Comparison of ENCODE assay signal across 32 cellular contexts in the genomic region with DNA sequence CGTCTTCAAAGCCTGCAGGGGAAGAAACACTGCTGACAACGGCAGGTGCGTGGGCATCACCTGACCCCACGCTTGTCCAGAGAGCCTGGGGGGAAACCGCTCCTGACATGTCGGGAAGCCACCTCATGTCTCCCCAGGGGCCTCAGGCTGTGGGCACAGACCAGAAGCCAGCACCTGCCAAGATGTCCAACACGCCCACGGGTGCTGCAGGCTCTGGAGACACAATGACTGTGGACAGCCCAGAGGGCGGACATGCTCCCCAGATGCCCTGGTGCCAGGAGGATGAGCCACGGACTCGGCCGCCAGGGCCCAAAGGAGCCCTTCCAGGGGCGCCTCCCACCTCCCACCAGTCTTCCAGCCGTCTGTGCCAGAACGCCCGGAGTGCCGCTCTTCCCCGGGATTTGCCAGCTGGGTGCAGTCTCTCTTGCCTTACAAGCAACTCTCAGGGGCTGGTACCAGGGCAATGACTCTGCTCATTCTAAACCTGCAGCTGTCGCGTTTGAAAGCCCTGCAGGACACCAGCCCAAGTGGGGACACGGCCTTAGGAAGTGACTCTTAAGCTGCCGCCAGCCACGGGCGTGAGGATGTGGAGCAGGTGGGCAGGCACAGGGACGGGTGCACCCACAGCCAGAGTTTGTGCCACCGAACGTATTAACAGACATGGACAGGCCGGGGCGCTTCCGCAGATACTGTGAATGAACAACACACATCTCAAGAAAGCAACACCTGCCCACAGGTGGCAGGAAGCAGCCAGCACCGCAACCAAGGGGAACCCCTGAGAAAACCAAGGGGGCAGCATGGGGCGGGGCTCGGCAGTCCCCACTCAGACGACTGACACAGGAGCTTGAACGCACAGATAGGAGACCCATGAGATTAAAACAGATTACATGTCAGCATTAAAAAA. TPM values are rescaled to one million over a fixed set of nuclear protein-coding genes. Genes with fewer than 3 reads are reported as not detected.
"Had no signal": no experiment of that assay in that cellular context is flagged by ENCODE, and none has a peak within 500 bp of the region (broad histone marks: within the 10 kb centered on the region; RNA-seq: fewer than 3 reads in every experiment).

No MANE protein-coding gene starts in this region.

- H3K27me3 ChIP-seq: ovary, suprapubic skin, tibial artery, upper lobe of right lung had no signal

- H3K4me3 Mint-ChIP-seq: activated CD8-positive, alpha-beta T cell treated with anti-CD3 and anti-CD28 coated beads for 36 hours; activated T-cell treated with anti-CD3 and anti-CD28 coated beads, Interleukin-2, amount 50 U/mL, for 72 hours; central memory CD8-positive, alpha-beta T cell; nephron progenitor cell; WTC11 had no signal

- FAIRE-seq: bronchial epithelial cell, islet of Langerhans had no signal

- H3K27ac ChIP-seq: esophagus squamous epithelium, left ventricle myocardium inferior, ovary, suprapubic skin, tibial artery, upper lobe of right lung had no signal

- H3K4me2 ChIP-seq: smooth muscle cell had no signal

- ATAC-seq: activated CD8-positive, alpha-beta T cell treated with anti-CD3 and anti-CD28 coated beads for 36 hours; activated naive CD4-positive, alpha-beta T cell treated with anti-CD3 and anti-CD28 coated beads, Interleukin-2, amount 50 U/mL, for 72 hours; activated T-cell treated with anti-CD3 and anti-CD28 coated beads, Interleukin-2, amount 50 U/mL, for 72 hours; sciatic nerve; upper lobe of right lung; WTC11 had no signal

- H3K27ac Mint-ChIP-seq: activated CD8-positive, alpha-beta T cell treated with anti-CD3 and anti-CD28 coated beads for 36 hours; activated naive CD4-positive, alpha-beta T cell treated with anti-CD3 and anti-CD28 coated beads, Interleukin-2, amount 50 U/mL, for 72 hours; activated T-cell treated with anti-CD3 and anti-CD28 coated beads, Interleukin-2, amount 50 U/mL, for 72 hours; nephron progenitor cell; progenitor cell of endocrine pancreas; WTC11 had no signal

- H3K9me3 Mint-ChIP-seq: activated CD8-positive, alpha-beta T cell treated with anti-CD3 and anti-CD28 coated beads for 36 hours; activated naive CD4-positive, alpha-beta T cell treated with anti-CD3 and anti-CD28 coated beads, Interleukin-2, amount 50 U/mL, for 72 hours; central memory CD8-positive, alpha-beta T cell; naive B cell had no signal

- H3K4me1 ChIP-seq: esophagus squamous epithelium, left ventricle myocardium inferior, suprapubic skin, tibial artery, upper lobe of right lung had no signal

- H3K4me1 Mint-ChIP-seq: WTC11 had no signal

- H3K9me3 ChIP-seq: left ventricle myocardium inferior, ovary, suprapubic skin, tibial artery, upper lobe of right lung had no signal

- DNase-seq: activated CD4-positive, alpha-beta T cell treated with anti-CD3 and anti-CD28 coated beads, Interleukin-2, amount 50 U/mL, for 1 hour; activated CD8-positive, alpha-beta T cell treated with anti-CD3 and anti-CD28 coated beads for 36 hours; activated naive CD4-positive, alpha-beta T cell; activated T-cell treated with anti-CD3 and anti-CD28 coated beads, Interleukin-2, amount 50 U/mL, for 72 hours; dermis blood vessel endothelial cell; effector CD4-positive, alpha-beta T cell; esophagus squamous epithelium; foreskin melanocyte; left ventricle myocardium inferior; naive B cell; nephron progenitor cell; ovary; stimulated activated CD4-positive, alpha-beta T cell treated with anti-CD3 and anti-CD28 coated beads, Interleukin-1b, Interleukin-23, amount 100 ng/mL, for 48 hours; stimulated activated CD4-positive, alpha-beta T cell treated with anti-CD3 and anti-CD28 coated beads, Interleukin-4, amount 100 ng/mL, for 4 hours; stimulated activated CD8-positive, alpha-beta memory T cell treated with anti-CD3 and anti-CD28 coated beads, Interleukin-4, amount 100 ng/mL, for 48 hours; stimulated activated naive CD4-positive, alpha-beta T cell; T-helper 2 cell; tibial artery; upper lobe of right lung had no signal

- H3K36me3 ChIP-seq: ovary had no signal

- H3K27me3 Mint-ChIP-seq: activated CD8-positive, alpha-beta T cell treated with anti-CD3 and anti-CD28 coated beads for 36 hours; central memory CD8-positive, alpha-beta T cell had no signal

- H3K4me3 ChIP-seq: esophagus squamous epithelium, left ventricle myocardium inferior, ovary, smooth muscle cell, suprapubic skin, tibial artery, upper lobe of right lung had no signal

RNA-seq across cellular contexts. Expression of a gene that starts 6.8 kb away (rescaled TPM):
- total RNA-seq: activated CD8-positive, alpha-beta T cell treated with anti-CD3 and anti-CD28 coated beads for 36 hours; bronchial epithelial cell; dermis blood vessel endothelial cell; esophagus squamous epithelium; glomerular endothelial cell; left ventricle myocardium inferior; lung microvascular endothelial cell; mucosa of gallbladder; ovary; progenitor cell of endocrine pancreas; renal cortical epithelial cell; sciatic nerve; smooth muscle cell; upper lobe of right lung; WTC11 had no signal
- polyA plus RNA-seq: ovary, smooth muscle cell had no signal
